ENCODE assay signal across 8 cellular contexts in the genomic region with DNA sequence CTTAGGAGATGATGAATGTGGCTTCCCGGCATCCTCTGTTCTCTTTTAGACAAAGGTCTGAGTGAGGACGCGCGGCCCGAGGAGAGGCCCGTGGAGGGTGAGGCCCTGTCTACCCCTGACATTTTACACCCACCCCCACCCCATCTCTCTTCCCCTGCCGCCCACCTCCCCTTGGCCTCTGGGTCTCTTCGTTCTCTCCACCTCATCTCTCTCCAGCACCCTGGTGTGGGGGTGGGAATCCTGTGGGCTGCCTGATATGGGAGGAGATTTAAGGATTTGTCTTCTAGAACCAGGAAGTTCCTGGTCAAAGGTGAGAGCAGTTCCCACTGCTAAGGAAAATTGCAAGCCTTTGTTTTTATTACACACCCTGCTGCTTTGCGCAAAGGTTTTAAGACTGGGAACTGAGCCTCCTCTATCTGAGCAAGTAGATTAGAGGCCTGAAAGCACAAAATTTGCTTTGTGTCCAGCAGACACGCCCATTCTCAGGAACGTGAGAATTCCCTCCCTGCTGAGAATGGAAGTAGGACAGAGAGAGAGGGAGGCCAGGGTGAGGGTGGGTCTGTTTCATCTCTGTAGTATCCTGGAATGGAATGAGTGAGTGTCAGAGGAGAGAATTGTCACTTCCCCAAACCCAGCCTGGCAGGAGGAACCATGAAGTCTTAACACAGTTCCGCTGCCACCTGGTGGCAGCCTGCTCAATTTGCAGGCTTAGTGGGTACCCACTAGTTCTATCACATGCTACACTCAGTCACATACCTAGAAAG.
DNase-seq lines count a peak whose midpoint lies in the region; ATAC-seq and TF ChIP-seq lines count a peak whose summit lies in the region.

No MANE protein-coding gene starts in this region.

- H3K9ac ChIP-seq in IMR-90 (ENCODE audit: low read depth, low read length) = no peak overlapping the region

- no peak overlapping the region for H3K27ac ChIP-seq in IMR-90 (ENCODE audit: insufficient read depth, low read length)
- peak overlapping the region; percentile 43 to 74 (median 68) for H3K27ac ChIP-seq in esophagus squamous epithelium
- peak overlapping the region; percentile 9 for H3K27ac ChIP-seq in psoas muscle

- intact Hi-C loops in IMR-90 (cut with micrococcal nuclease) = loop anchor here (2.0 to 5.0 kb wide), 2 partner anchors 93 to 128 kb away; a partner anchor contains a TSS
- intact Hi-C loops in esophagus squamous epithelium (cut with DNase I) = no loop called here
- intact Hi-C loops in psoas muscle (cut with DNase I) = loop anchor here in 1 of 2 donors (10.0 kb wide), 1 partner anchor 130 kb away; no protein-coding TSS in a partner anchor

- no peak overlapping the region for H3K4ac ChIP-seq in IMR-90 (ENCODE audit: low read depth, low read length)

- no peak for TF ChIP-seq POLR2A in IMR-90 (IDR thresholded peaks at IDR 0.05; ENCODE audit: low read depth, low read length)
- no peak for TF ChIP-seq POLR2A in esophagus squamous epithelium (IDR thresholded peaks at IDR 0.05)

- WGBS in IMR-90 (ENCODE audit: extremely low coverage in 2 of 2, insufficient read length in 1 of 2), 2 experiments = 81% methylated on average over 3 of the region's 12 CpGs; no CpG with 5 or more reads in 1 of the 2 experiments
- WGBS in esophagus squamous epithelium, 2 donors = 85 to 87% methylated on average over 7 to 12 of the region's 12 CpGs
- 85 to 89% (median 86%) methylated on average over 12 of the region's 12 CpGs for WGBS in psoas muscle, 3 donors

- H3K4me2 ChIP-seq in IMR-90 (ENCODE audit: low read depth, low read length) = no peak overlapping the region

- no peak overlapping the region for H2BK20ac ChIP-seq in IMR-90 (ENCODE audit: low read depth, low read length)

- DNase-seq in EH (ENCODE audit: low read depth) (peak; percentile 65), IMR-90 (peak; percentile 64), SKM-1 (lab: John Stamatoyannopoulos, UW; ENCODE audit: unreplicated experiment) (peak; percentile 82), esophagus squamous epithelium (lab: John Stamatoyannopoulos, UW) (no peak), psoas muscle (no peak), NCI-H2107 treated with DMSO at 0.1 percent for 48 hours (lab: John Stamatoyannopoulos, UW; ENCODE audit: unreplicated experiment) (no peak)

- CTCF ChIA-PET in IMR-90 (lab: Yijun Ruan, JAX) = interaction anchor here (0.9 kb wide), 1 partner anchor 38 kb away, joined by 3 read pairs; no protein-coding TSS in a partner anchor

- no peak overlapping the region for H2BK120ac ChIP-seq in IMR-90 (ENCODE audit: low read depth, low read length)

- no peaks in the 10 kb centered on the region for H3K9me3 ChIP-seq in IMR-90 (ENCODE audit: control insufficient read depth, insufficient read depth, low read length)
- peaks cover 0 to 7% (median 0%) of the 10 kb centered on the region in 3 donors for H3K9me3 ChIP-seq in esophagus squamous epithelium
- peaks cover 4% of the 10 kb centered on the region for H3K9me3 ChIP-seq in psoas muscle

- no peak overlapping the region for H3K56ac ChIP-seq in IMR-90 (ENCODE audit: extremely low read depth, insufficient read depth, low read length)

- TF ChIP-seq RAD21 in IMR-90 (IDR thresholded peaks at IDR 0.05; ENCODE audit: low read length) = peak; percentile 70

- H4K20me1 ChIP-seq in IMR-90 (ENCODE audit: insufficient read depth, low read length) = no peaks in the 10 kb centered on the region; the same call in 1 of the 2 replicates

- H3K4me3 ChIP-seq in IMR-90 (ENCODE audit: insufficient read depth, low read depth, low read length) = no peak overlapping the region
- no peak overlapping the region for H3K4me3 ChIP-seq in esophagus squamous epithelium
- no peak overlapping the region for H3K4me3 ChIP-seq in psoas muscle

- H3K14ac ChIP-seq in IMR-90 (replicated peaks; ENCODE audit: low read depth, low read length) = no peak overlapping the region

- no peak overlapping the region for H3K23ac ChIP-seq in IMR-90 (ENCODE audit: low read depth, low read length)

- no peak overlapping the region for H2BK15ac ChIP-seq in IMR-90 (ENCODE audit: low read depth, low read length)

- H2BK5ac ChIP-seq in IMR-90 (ENCODE audit: low read depth, low read length, poor library complexity, severe bottlenecking) = no peak overlapping the region

- H3K27me3 ChIP-seq in IMR-90 (ENCODE audit: control insufficient read depth, insufficient read depth, low read length) = no peaks in the 10 kb centered on the region
- no peaks in the 10 kb centered on the region for H3K27me3 ChIP-seq in esophagus squamous epithelium
- no peaks in the 10 kb centered on the region for H3K27me3 ChIP-seq in psoas muscle (ENCODE audit: insufficient read depth in 3 of 3, low read length in 2 of 3)

- ATAC-seq in IMR-90 (ENCODE audit: low read depth) = peak; percentile 88
- ATAC-seq in psoas muscle = peak in 2 of 4 donors; percentile 33 to 43
- no peak for ATAC-seq in HG03139 (IDR thresholded peaks at IDR 0.05; ENCODE audit: unreplicated experiment)
- no peak for ATAC-seq in HG02970 (IDR thresholded peaks at IDR 0.05; ENCODE audit: low FRiP score, unreplicated experiment)

- H3K36me3 ChIP-seq in IMR-90 (ENCODE audit: control insufficient read depth, insufficient read depth, low read length) (peaks cover 43% of the 10 kb centered on the region), esophagus squamous epithelium (peaks cover 5 to 98% (median 16%) of the 10 kb centered on the region in 3 donors), psoas muscle (ENCODE audit: insufficient read depth in 1 of 2, low read depth in 1 of 2) (peaks cover 0 to 89% of the 10 kb centered on the region in 2 donors)

- no peak overlapping the region for H4K8ac ChIP-seq in IMR-90 (ENCODE audit: low read depth in 2 of 2, low read length in 2 of 2)

- no peaks in the 10 kb centered on the region for H3K9me1 ChIP-seq in IMR-90 (ENCODE audit: insufficient read depth, low read length)

- TF ChIP-seq CTCF in IMR-90 (conservative IDR thresholded peaks at IDR 0.05; ENCODE audit: low read depth, low read length) (peak; percentile 67), esophagus squamous epithelium (IDR thresholded peaks at IDR 0.05) (peak; percentile 18 to 83 (median 57)), psoas muscle (IDR thresholded peaks at IDR 0.05) (peak; percentile 27)

- no peaks in the 10 kb centered on the region; a peak in 1 of 4 replicates for H3K79me1 ChIP-seq in IMR-90 (ENCODE audit: low read depth in 1 of 2, low read length in 2 of 2)

- H4K91ac ChIP-seq in IMR-90 (ENCODE audit: insufficient read depth, low read depth, low read length) = no peak overlapping the region

- H2AK5ac ChIP-seq in IMR-90 (ENCODE audit: low read depth, low read length) = no peak overlapping the region

- no TSS peak for BruUV-seq in IMR-90 (replicated peaks; lab: Mats Ljungman, UMichigan)

- in situ Hi-C loops in IMR-90 (cut with MboI; ENCODE audit: low sequenced_read_pairs) = no loop called here

- H4K5ac ChIP-seq in IMR-90 (ENCODE audit: low read depth, low read length) = no peak overlapping the region

- dilution Hi-C loops in IMR-90 (cut with HindIII; ENCODE audit: low sequenced_read_pairs, unreplicated experiment) = no loop called here

- H2AFZ ChIP-seq in IMR-90 (replicated peaks; ENCODE audit: low read length, poor library complexity) = no peak overlapping the region

- POLR2A ChIA-PET in IMR-90 (lab: Charles Lee; ENCODE audit: unreplicated experiment) = no interaction called here

- H2AK9ac ChIP-seq in IMR-90 (replicated peaks; ENCODE audit: low read depth, low read length, poor library complexity) = peak overlapping the region; percentile 42

- H3K18ac ChIP-seq in IMR-90 (ENCODE audit: low read depth, low read length) = no peak overlapping the region

- H3K4me1 ChIP-seq in IMR-90 (ENCODE audit: control insufficient read depth, insufficient read depth, low read length) (no peaks in the 10 kb centered on the region), esophagus squamous epithelium (peaks cover 0 to 28% (median 5%) of the 10 kb centered on the region in 3 donors), psoas muscle (peaks cover 11% of the 10 kb centered on the region)

TF ChIP-seq in IMR-90, 13 proteins besides CTCF, POLR2A, EP300 and RAD21:
- TF ChIP-seq SMC3 (IDR thresholded peaks at IDR 0.05; ENCODE audit: low read depth, low read length) = peak; percentile 76
- no peak for TF ChIP-seq CEBPB (IDR thresholded peaks at IDR 0.05; ENCODE audit: low read depth, low read length)

Comparison
In these comparisons a context has a peak if more than half of its experiments do, and no peak if none do; other contexts are left out.
1. DNase-seq: peak in EH (single experiment), IMR-90 (single experiment) and SKM-1 (single experiment); none in esophagus squamous epithelium (single experiment), psoas muscle (0 of 2) and NCI-H2107 treated with DMSO at 0.1 percent for 48 hours (single experiment).
2. Peak in every context shown above with its lines, with median percentiles within 50 percentile points of each other: CTCF ChIP-seq.